11 cellular contexts compared by ENCODE assay signal in genomic region chr3:9404680-9405079, GRCh38. TPM values are rescaled to one million over a fixed set of nuclear protein-coding genes. Genes with fewer than 3 reads are reported as not detected.
DNase-seq lines count a peak whose midpoint lies in the region; ATAC-seq, FAIRE-seq and TF ChIP-seq lines count a peak whose summit lies in the region.
"Had no signal": no experiment of that assay in that cellular context is flagged by ENCODE, and none has a peak within 500 bp of the region (broad histone marks: within the 10 kb centered on the region; RNA-seq: fewer than 3 reads in every experiment).

No MANE protein-coding gene starts in this region.

- ATAC-seq in A549 (peak; percentile 74 to 80), RWPE2 (ENCODE audit: low read depth) (peak; percentile 51; the same call in 1 of the 3 replicates), GM21390 (IDR thresholded peaks at IDR 0.05; ENCODE audit: unreplicated experiment) (no peak)

- intact Hi-C loops in prostate gland (cut with DNase I) = no loop called here

- TF ChIP-seq RAD21 in A549 (conservative IDR thresholded peaks at IDR 0.05 in 1 of 2, IDR thresholded peaks at IDR 0.05 in 1 of 2) = no peak

- DNase-seq in A549 (ENCODE audit: low read depth in 1 of 2, low spot score in 1 of 2) = peak in 1 of 2 experiments; percentile 38
- DNase-seq in GM13977 (ENCODE audit: low spot score) = peak; percentile 20
- no peak for DNase-seq in RWPE2 (ENCODE audit: low spot score)
- DNase-seq in hepatocyte (ENCODE audit: low spot score) = no peak
- no peak for DNase-seq in prostate gland (ENCODE audit: low spot score)
- no peak for DNase-seq in HuH-7.5 (ENCODE audit: low spot score)
- DNase-seq in AML-193 (lab: John Stamatoyannopoulos, UW) = no peak
- DNase-seq: activated B cell treated with CpG ODN at 0.5 μM for 24 hours, EL, HCEC 1CT had no signal

- in situ Hi-C loops in GM13977 (cut with MboI; ENCODE audit: low pct_unique_long_range_greater_than_20kb, low sequenced_read_pairs, unreplicated experiment) = no loop called here

- 9% methylated on average over 1 of the region's 1 CpG for WGBS in A549 (ENCODE audit: missing lambda C conversion rate)
- 50% methylated on average over 1 of the region's 1 CpG for WGBS in hepatocyte (ENCODE audit: low lambda C conversion rate, missing lambda C conversion rate)
- 3% methylated on average over 1 of the region's 1 CpG for WGBS in prostate gland

- TF ChIP-seq CTCF in A549 (IDR thresholded peaks at IDR 0.05) (peak; percentile 28), GM13977 (IDR thresholded peaks at IDR 0.05; ENCODE audit: extremely low read depth, insufficient read depth, missing control alignments) (no peak), RWPE2 (IDR thresholded peaks at IDR 0.05; ENCODE audit: poor library complexity, severe bottlenecking) (peak; percentile 20), hepatocyte (IDR thresholded peaks at IDR 0.05; ENCODE audit: poor library complexity) (peak; percentile 4), prostate gland (IDR thresholded peaks at IDR 0.05) (peak in 1 of 4 experiments; percentile 5)

- H3K36me3 ChIP-seq in RWPE2 (ENCODE audit: low read depth) (peaks cover 30% of the 10 kb centered on the region), hepatocyte (replicated peaks; ENCODE audit: insufficient read depth, low read depth) (no peaks in the 10 kb centered on the region), prostate gland (no peaks in the 10 kb centered on the region)

- TF ChIP-seq EP300 in A549 (IDR thresholded peaks at IDR 0.05) = no peak

- H3K4me3 ChIP-seq in A549 (no peak overlapping the region), RWPE2 (ENCODE audit: severe bottlenecking) (no peak overlapping the region), hepatocyte (no peak overlapping the region), prostate gland (no peak overlapping the region)

- H4K20me1 ChIP-seq in hepatocyte (ENCODE audit: insufficient read depth, poor library complexity, severe bottlenecking) = peaks cover 98% of the 10 kb centered on the region

- H3K4me1 ChIP-seq in A549 (peaks cover 73% of the 10 kb centered on the region), RWPE2 (ENCODE audit: insufficient read depth, poor library complexity, severe bottlenecking) (peaks cover 61% of the 10 kb centered on the region), hepatocyte (ENCODE audit: insufficient read depth) (peaks cover 59% of the 10 kb centered on the region), prostate gland (replicated peaks) (peaks cover 37% of the 10 kb centered on the region)

- TF ChIP-seq POLR2A in A549 (IDR thresholded peaks at IDR 0.05; ENCODE audit: low read length) (no peak), prostate gland (IDR thresholded peaks at IDR 0.05) (no peak)

- H3K9me3 ChIP-seq in A549 (0 out of 3 replicates have a peak, but pooled peaks cover 4% of the 10 kb centered on the region), RWPE2 (ENCODE audit: severe bottlenecking) (no peaks in the 10 kb centered on the region), hepatocyte (ENCODE audit: low read depth) (no peaks in the 10 kb centered on the region), prostate gland (no peaks in the 10 kb centered on the region)

- peaks cover 100% of the 10 kb centered on the region for H3K79me2 ChIP-seq in hepatocyte

- POLR2A ChIA-PET in A549 (lab: Yijun Ruan, JAX) = interaction anchor here (2.0 kb wide), 1 partner anchor 9 kb away, joined by 20 read pairs; no protein-coding TSS in a partner anchor

- H3K27ac ChIP-seq in A549 = peak overlapping the region; percentile 31 to 52; a peak in 4 of 6 replicates
- no peak overlapping the region for H3K27ac ChIP-seq in RWPE2 (ENCODE audit: poor library complexity, severe bottlenecking)
- H3K27ac ChIP-seq in hepatocyte = peak overlapping the region; percentile 2
- H3K27ac ChIP-seq in prostate gland = no peak overlapping the region

- no peaks in the 10 kb centered on the region for H3K27me3 ChIP-seq in RWPE2 (ENCODE audit: insufficient read depth, poor library complexity, severe bottlenecking)
- H3K27me3 ChIP-seq in hepatocyte = no peaks in the 10 kb centered on the region
- no peaks in the 10 kb centered on the region for H3K27me3 ChIP-seq in prostate gland (replicated peaks; ENCODE audit: insufficient read depth)

- no peak overlapping the region for H2AFZ ChIP-seq in hepatocyte

- peak overlapping the region; percentile 94 for H3K4me2 ChIP-seq in A549
- H3K4me2 ChIP-seq in hepatocyte = peak overlapping the region; percentile 17

- H3K9me2 ChIP-seq in hepatocyte (replicated peaks; ENCODE audit: insufficient read depth) = no peaks in the 10 kb centered on the region

- CTCF ChIA-PET in A549 (lab: Yijun Ruan, JAX) = interaction anchor here (0.5 to 3.9 kb wide), 9 partner anchors 9 to 528 kb away, joined by 3 to 22 read pairs (median 3); no protein-coding TSS in a partner anchor

- FAIRE-seq in A549 (lab: Jason Lieb, UNC) = no peak

TF ChIP-seq in A549, 52 proteins besides CTCF, POLR2A, EP300 and RAD21:
- no peak for TF ChIP-seq HES2 (IDR thresholded peaks at IDR 0.05)
- TF ChIP-seq SMC3 (IDR thresholded peaks at IDR 0.05) = peak; percentile 14; the same call in 1 of the 3 replicates

RNA-seq across cellular contexts. Expression of gene SETD5, which starts 7.3 kb away (rescaled TPM):
- polyA plus RNA-seq in A549 (2011; rRNA removed) (92.3 and 116 TPM in 2 replicates), A549 (2017; fragmentation: RNase III; extraction: RNeasy Plus Mini Kit Qiagen cat#74134 plus additional on column Dnase treatment) (41.7 to 46.1 TPM (median 44.2 TPM) in 3 replicates), hepatocyte (110 and 119 TPM in 2 replicates)
- 27.4 and 36.6 TPM in 2 replicates for polyA plus RNA-seq in A549 (2012; cell fraction: cytosol; rRNA removed)
- polyA plus RNA-seq in A549 (2012; cell fraction: nucleus; rRNA removed) = 70.5 and 82.3 TPM in 2 replicates
- 151 and 153 TPM in 2 replicates for polyA minus RNA-seq in A549 (2011; rRNA and poly(A)+ RNA removed)
- total RNA-seq in hepatocyte (69.8 and 75.2 TPM in 2 replicates), prostate gland (100 to 1,000 TPM in 1 of 2 donors, 10 to 100 TPM in 1; 58.4 to 118 TPM)

RNA-seq across cellular contexts. Expression of gene THUMPD3, which starts 41.8 kb away (rescaled TPM):
- polyA plus RNA-seq in A549 (2011; rRNA removed) (86.0 and 93.2 TPM in 2 replicates), A549 (2017; fragmentation: RNase III; extraction: RNeasy Plus Mini Kit Qiagen cat#74134 plus additional on column Dnase treatment) (53.9 to 64.4 TPM (median 60.7 TPM) in 3 replicates), hepatocyte (16.3 and 17.3 TPM in 2 replicates)
- 30.2 and 32.0 TPM in 2 replicates for polyA plus RNA-seq in A549 (2012; cell fraction: cytosol; rRNA removed)
- polyA plus RNA-seq in A549 (2012; cell fraction: nucleus; rRNA removed) = 15.7 and 22.5 TPM in 2 replicates
- 50.7 and 51.4 TPM in 2 replicates for polyA minus RNA-seq in A549 (2011; rRNA and poly(A)+ RNA removed)
- total RNA-seq in hepatocyte (20.7 and 22.7 TPM in 2 replicates), prostate gland (10 to 100 TPM; 28.8 to 38.7 TPM)

Comparison
In these comparisons a context has a peak if more than half of its experiments do, and no peak if none do; other contexts are left out.
1. H3K27ac ChIP-seq: peak in A549 (2 of 2) and hepatocyte (single experiment); none in RWPE2 (single experiment) and prostate gland (0 of 2).